ENCODE assay signal across 16 cellular contexts in genomic region chr12:117090816-117091711, GRCh38. TPM values are rescaled to one million over a fixed set of nuclear protein-coding genes. Genes with fewer than 3 reads are reported as not detected.
DNase-seq lines count a peak whose midpoint lies in the region; ATAC-seq, FAIRE-seq and TF ChIP-seq lines count a peak whose summit lies in the region.
"Had no signal": no experiment of that assay in that cellular context is flagged by ENCODE, and none has a peak within 500 bp of the region (broad histone marks: within the 10 kb centered on the region; RNA-seq: fewer than 3 reads in every experiment).

No MANE protein-coding gene starts in this region.

- no peaks in the 10 kb centered on the region for H4K20me1 ChIP-seq in osteoblast (ENCODE audit: insufficient read depth, low read length)

- H3K36me3 Mint-ChIP-seq in T-cell = peaks cover 8% of the 10 kb centered on the region

- DNase-seq in DMS79 treated with DMSO at 0.1 percent for 48 hours (lab: John Stamatoyannopoulos, UW) (peak; percentile 77), NCI-H2171 treated with DMSO at 0.1 percent for 48 hours (lab: John Stamatoyannopoulos, UW) (peak; percentile 86), glomerular visceral epithelial cell (ENCODE audit: extremely low spot score) (peak; percentile 17), osteoblast (ENCODE audit: insufficient read length, low spot score, missing footprints) (peak; percentile 48), T-cell (no peak), D721Med (ENCODE audit: insufficient read length, low spot score) (no peak), hypothalamus (lab: John Stamatoyannopoulos, UW) (no peak)
- DNase-seq: activated CD4-positive, alpha-beta memory T cell treated with anti-CD3 and anti-CD28 coated beads for 36 hours; activated gamma-delta T cell treated with Interleukin-2 at 50 U/mL for 16 hours; NCI-H1694 treated with DMSO at 0.1 percent for 48 hours; OCI-M1; testis had no signal

- POLR2A ChIA-PET in T-cell (lab: Charles Lee) = no interaction called here

- H3K9me3 Mint-ChIP-seq in T-cell = peaks cover 5 to 17% (median 7%) of the 10 kb centered on the region in 3 donors

- H3K27ac Mint-ChIP-seq in T-cell = no peak overlapping the region
- H3K27ac Mint-ChIP-seq: activated CD4-positive, alpha-beta memory T cell treated with anti-CD3 and anti-CD28 coated beads for 36 hours had no signal

- H3K4me2 ChIP-seq in osteoblast (ENCODE audit: insufficient read depth, low read length) = no peak overlapping the region

- H3K4me3 Mint-ChIP-seq in T-cell = no peak overlapping the region
- H3K4me3 Mint-ChIP-seq: activated CD4-positive, alpha-beta memory T cell treated with anti-CD3 and anti-CD28 coated beads for 36 hours had no signal

- no peaks in the 10 kb centered on the region for H3K4me1 ChIP-seq in osteoblast (ENCODE audit: insufficient read depth, low read length)
- H3K4me1 ChIP-seq: testis had no signal

- H3K79me2 ChIP-seq in osteoblast (ENCODE audit: insufficient read depth, low read length) = no peaks in the 10 kb centered on the region

- TF ChIP-seq CTCF in osteoblast (IDR thresholded peaks at IDR 0.05; ENCODE audit: extremely low read depth, low read depth, low read length) = no peak
- TF ChIP-seq CTCF in D721Med (IDR thresholded peaks at IDR 0.05; ENCODE audit: insufficient read depth, missing control alignments) = no peak

- no peaks in the 10 kb centered on the region for H3K36me3 ChIP-seq in osteoblast (ENCODE audit: insufficient read depth, low read length)
- H3K36me3 ChIP-seq: esophagus muscularis mucosa had no signal

- H3K4me1 Mint-ChIP-seq in T-cell = no peaks in the 10 kb centered on the region

- no peaks in the 10 kb centered on the region for H3K27me3 Mint-ChIP-seq in T-cell
- H3K27me3 Mint-ChIP-seq: activated CD4-positive, alpha-beta memory T cell treated with anti-CD3 and anti-CD28 coated beads for 36 hours had no signal

- H3K4me3 ChIP-seq in osteoblast (ENCODE audit: insufficient read depth, low read length) = no peak overlapping the region
- H3K4me3 ChIP-seq: esophagus muscularis mucosa, testis had no signal

- no peak overlapping the region for H2AFZ ChIP-seq in osteoblast (ENCODE audit: low read length)

- no peak for FAIRE-seq in D721Med (lab: Jason Lieb, UNC)

- peaks cover 4% of the 10 kb centered on the region for H3K27me3 ChIP-seq in osteoblast (ENCODE audit: insufficient read depth, low read length)
- H3K27me3 ChIP-seq: testis had no signal

- H3K9me3 ChIP-seq in osteoblast (ENCODE audit: low read depth, low read length) = peaks cover 3% of the 10 kb centered on the region
- H3K9me3 ChIP-seq: testis had no signal

- ATAC-seq in T-cell (replicated peaks in 1 of 4) = no peak
- ATAC-seq in HG02642 (IDR thresholded peaks at IDR 0.05; ENCODE audit: poor library complexity, unreplicated experiment) = no peak
- ATAC-seq: sciatic nerve had no signal

- no peak overlapping the region for H3K27ac ChIP-seq in osteoblast (ENCODE audit: low read depth, low read length)
- H3K27ac ChIP-seq: C4-2B, esophagus muscularis mucosa, testis had no signal

- CTCF ChIA-PET in T-cell (lab: Charles Lee) = no interaction called here

RNA-seq across cellular contexts. Expression of gene TESC, which starts 8.2 kb away (rescaled TPM):
- total RNA-seq in osteoblast = not detected in 2 replicates
- 1 to 10 TPM; 2.8 to 6.4 (median 4.9) TPM for total RNA-seq in T-cell

Comparison
In these comparisons a context has a peak if more than half of its experiments do, and no peak if none do; other contexts are left out.
1. DNase-seq: peak in DMS79 treated with DMSO at 0.1 percent for 48 hours (single experiment), NCI-H2171 treated with DMSO at 0.1 percent for 48 hours (single experiment), glomerular visceral epithelial cell (single experiment) and osteoblast (single experiment); none in T-cell (0 of 34), D721Med (single experiment) and hypothalamus (0 of 51).